14 cellular contexts compared by ENCODE assay signal in genomic region chr20:46331612-46332361, GRCh38. TPM values are rescaled to one million over a fixed set of nuclear protein-coding genes. Genes with fewer than 3 reads are reported as not detected.
"Had no signal": no experiment of that assay in that cellular context is flagged by ENCODE, and none has a peak within 500 bp of the region (broad histone marks: within the 10 kb centered on the region; RNA-seq: fewer than 3 reads in every experiment).

No MANE protein-coding gene starts in this region.

- H3K4me3 ChIP-seq: dorsolateral prefrontal cortex, lung, upper lobe of right lung had no signal

- H3K27ac Mint-ChIP-seq: activated CD4-positive, alpha-beta memory T cell treated with anti-CD3 and anti-CD28 coated beads for 36 hours; activated naive CD8-positive, alpha-beta T cell; natural killer cell had no signal

- H3K36me3 Mint-ChIP-seq: activated CD4-positive, alpha-beta memory T cell treated with anti-CD3 and anti-CD28 coated beads for 36 hours; activated naive CD8-positive, alpha-beta T cell; natural killer cell had no signal

- DNase-seq: activated CD4-positive, alpha-beta memory T cell treated with anti-CD3 and anti-CD28 coated beads for 36 hours; activated gamma-delta T cell; activated T-cell treated with anti-CD3 and anti-CD28 coated beads, Interleukin-2, amount 50 U/mL, for 4 hours; dorsolateral prefrontal cortex; natural killer cell; occipital lobe; stimulated activated CD4-positive, alpha-beta T cell treated with anti-CD3 and anti-CD28 coated beads, Interleukin-12 subunit alpha, Interleukin-12 subunit beta, amount 100 ng/mL, for 4 hours; stimulated activated naive CD4-positive, alpha-beta T cell; upper lobe of right lung had no signal

- H3K4me1 Mint-ChIP-seq: natural killer cell had no signal

- H3K9me3 ChIP-seq: upper lobe of right lung had no signal

- H3K4me1 ChIP-seq: upper lobe of right lung had no signal

- H3K4me3 Mint-ChIP-seq: activated CD4-positive, alpha-beta memory T cell treated with anti-CD3 and anti-CD28 coated beads for 36 hours; activated naive CD8-positive, alpha-beta T cell; activated T-cell treated with anti-CD3 and anti-CD28 coated beads, Interleukin-2, amount 50 U/mL, for 4 hours; natural killer cell had no signal

- H3K36me3 ChIP-seq: upper lobe of right lung had no signal

- H3K9me3 Mint-ChIP-seq: activated CD4-positive, alpha-beta memory T cell treated with anti-CD3 and anti-CD28 coated beads for 36 hours; activated T-cell treated with anti-CD3 and anti-CD28 coated beads, Interleukin-2, amount 50 U/mL, for 4 hours; natural killer cell had no signal

- H3K27ac ChIP-seq: upper lobe of right lung had no signal

- ATAC-seq: activated T-cell treated with anti-CD3 and anti-CD28 coated beads, Interleukin-2, amount 50 U/mL, for 4 hours; natural killer cell; upper lobe of right lung had no signal

RNA-seq across cellular contexts. Expression of gene CDH22, which starts 23.5 kb away (rescaled TPM):
- total RNA-seq: activated CD4-positive, alpha-beta memory T cell treated with anti-CD3 and anti-CD28 coated beads for 36 hours; activated T-cell treated with anti-CD3 and anti-CD28 coated beads, Interleukin-2, amount 50 U/mL, for 4 hours; chondrocyte; mononuclear cell; natural killer cell; pulmonary artery endothelial cell had no signal
